In genomic region chrX:47683171-47684145, GRCh38 we compare ENCODE assay signal across 1 cellular context.
TF ChIP-seq lines count a peak whose summit lies in the region.

No MANE protein-coding gene starts in this region.

TF ChIP-seq in K562, 482 proteins besides CTCF, POLR2A, EP300 and RAD21 (continued from another document and continues in another):
- no peak for TF ChIP-seq MXD1 (CRISPR knock-in tag; IDR thresholded peaks at IDR 0.05; ENCODE audit: borderline replicate concordance, poor library complexity, severe bottlenecking)
- no peak; the same call in 1 of the 2 replicates for TF ChIP-seq NBN (IDR thresholded peaks at IDR 0.05; ENCODE audit: low read depth)
- TF ChIP-seq RBM22 (IDR thresholded peaks at IDR 0.05; ENCODE audit: low read depth, low read length, poor library complexity, severe bottlenecking) = no peak
- TF ChIP-seq ZNF589 (CRISPR knock-in tag; IDR thresholded peaks at IDR 0.05; ENCODE audit: low read depth) = no peak
- TF ChIP-seq ESRRB (CRISPR knock-in tag; IDR thresholded peaks at IDR 0.05; ENCODE audit: borderline replicate concordance) = no peak
- TF ChIP-seq, protein P1, sequence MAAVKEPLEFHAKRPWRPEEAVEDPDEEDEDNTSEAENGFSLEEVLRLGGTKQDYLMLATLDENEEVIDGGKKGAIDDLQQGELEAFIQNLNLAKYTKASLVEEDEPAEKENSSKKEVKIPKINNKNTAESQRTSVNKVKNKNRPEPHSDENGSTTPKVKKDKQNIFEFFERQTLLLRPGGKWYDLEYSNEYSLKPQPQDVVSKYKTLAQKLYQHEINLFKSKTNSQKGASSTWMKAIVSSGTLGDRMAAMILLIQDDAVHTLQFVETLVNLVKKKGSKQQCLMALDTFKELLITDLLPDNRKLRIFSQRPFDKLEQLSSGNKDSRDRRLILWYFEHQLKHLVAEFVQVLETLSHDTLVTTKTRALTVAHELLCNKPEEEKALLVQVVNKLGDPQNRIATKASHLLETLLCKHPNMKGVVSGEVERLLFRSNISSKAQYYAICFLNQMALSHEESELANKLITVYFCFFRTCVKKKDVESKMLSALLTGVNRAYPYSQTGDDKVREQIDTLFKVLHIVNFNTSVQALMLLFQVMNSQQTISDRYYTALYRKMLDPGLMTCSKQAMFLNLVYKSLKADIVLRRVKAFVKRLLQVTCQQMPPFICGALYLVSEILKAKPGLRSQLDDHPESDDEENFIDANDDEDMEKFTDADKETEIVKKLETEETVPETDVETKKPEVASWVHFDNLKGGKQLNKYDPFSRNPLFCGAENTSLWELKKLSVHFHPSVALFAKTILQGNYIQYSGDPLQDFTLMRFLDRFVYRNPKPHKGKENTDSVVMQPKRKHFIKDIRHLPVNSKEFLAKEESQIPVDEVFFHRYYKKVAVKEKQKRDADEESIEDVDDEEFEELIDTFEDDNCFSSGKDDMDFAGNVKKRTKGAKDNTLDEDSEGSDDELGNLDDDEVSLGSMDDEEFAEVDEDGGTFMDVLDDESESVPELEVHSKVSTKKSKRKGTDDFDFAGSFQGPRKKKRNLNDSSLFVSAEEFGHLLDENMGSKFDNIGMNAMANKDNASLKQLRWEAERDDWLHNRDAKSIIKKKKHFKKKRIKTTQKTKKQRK (IDR thresholded peaks at IDR 0.05; ENCODE audit: borderline replicate concordance, low read depth, low read length) = no peak
- TF ChIP-seq XRCC3 (IDR thresholded peaks at IDR 0.05) = no peak
- TF ChIP-seq TRIM25 (IDR thresholded peaks at IDR 0.05; ENCODE audit: borderline replicate concordance) = no peak
- TF ChIP-seq, protein P2, sequence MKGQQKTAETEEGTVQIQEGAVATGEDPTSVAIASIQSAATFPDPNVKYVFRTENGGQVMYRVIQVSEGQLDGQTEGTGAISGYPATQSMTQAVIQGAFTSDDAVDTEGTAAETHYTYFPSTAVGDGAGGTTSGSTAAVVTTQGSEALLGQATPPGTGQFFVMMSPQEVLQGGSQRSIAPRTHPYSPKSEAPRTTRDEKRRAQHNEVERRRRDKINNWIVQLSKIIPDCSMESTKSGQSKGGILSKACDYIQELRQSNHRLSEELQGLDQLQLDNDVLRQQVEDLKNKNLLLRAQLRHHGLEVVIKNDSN (CRISPR knock-in tag; IDR thresholded peaks at IDR 0.05) = no peak
- TF ChIP-seq ZNF584 (CRISPR knock-in tag; IDR thresholded peaks at IDR 0.05; ENCODE audit: low read depth) = peak; percentile 33; the same call in 1 of the 2 replicates
- TF ChIP-seq HMG20B (CRISPR knock-in tag; IDR thresholded peaks at IDR 0.05) = no peak
- no peak for TF ChIP-seq ZBTB1 (CRISPR knock-in tag; IDR thresholded peaks at IDR 0.05; ENCODE audit: borderline replicate concordance, low read depth)
- TF ChIP-seq ARID2 (IDR thresholded peaks at IDR 0.05) = no peak
- TF ChIP-seq TAF7 (tag; IDR thresholded peaks at IDR 0.05) = no peak
- TF ChIP-seq, protein P3, sequence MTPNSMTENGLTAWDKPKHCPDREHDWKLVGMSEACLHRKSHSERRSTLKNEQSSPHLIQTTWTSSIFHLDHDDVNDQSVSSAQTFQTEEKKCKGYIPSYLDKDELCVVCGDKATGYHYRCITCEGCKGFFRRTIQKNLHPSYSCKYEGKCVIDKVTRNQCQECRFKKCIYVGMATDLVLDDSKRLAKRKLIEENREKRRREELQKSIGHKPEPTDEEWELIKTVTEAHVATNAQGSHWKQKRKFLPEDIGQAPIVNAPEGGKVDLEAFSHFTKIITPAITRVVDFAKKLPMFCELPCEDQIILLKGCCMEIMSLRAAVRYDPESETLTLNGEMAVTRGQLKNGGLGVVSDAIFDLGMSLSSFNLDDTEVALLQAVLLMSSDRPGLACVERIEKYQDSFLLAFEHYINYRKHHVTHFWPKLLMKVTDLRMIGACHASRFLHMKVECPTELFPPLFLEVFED (CRISPR knock-in tag; conservative IDR thresholded peaks at IDR 0.05) = no peak
- TF ChIP-seq TAF15 (IDR thresholded peaks at IDR 0.05; ENCODE audit: low read depth, low read length) = no peak
- no peak for TF ChIP-seq HSF4 (CRISPR knock-in tag; IDR thresholded peaks at IDR 0.05; ENCODE audit: borderline replicate concordance)
- TF ChIP-seq NR4A1 (CRISPR knock-in tag; IDR thresholded peaks at IDR 0.05) = no peak
- peak; percentile 68; the same call in 1 of the 2 replicates for TF ChIP-seq NR4A1 (tag; IDR thresholded peaks at IDR 0.05)
- no peak for TF ChIP-seq ZNF764 (CRISPR knock-in tag; IDR thresholded peaks at IDR 0.05; ENCODE audit: low read depth)
- TF ChIP-seq SAFB2 (IDR thresholded peaks at IDR 0.05; ENCODE audit: borderline replicate concordance, low read depth, low read length, severe bottlenecking) = no peak
- TF ChIP-seq ZBTB7A (IDR thresholded peaks at IDR 0.05; ENCODE audit: borderline replicate concordance, control insufficient read depth, low read depth, low read length) = peak; percentile 85
- TF ChIP-seq NCOA4 (IDR thresholded peaks at IDR 0.05; ENCODE audit: partially characterized antibody) = no peak
- no peak for TF ChIP-seq FOXA1 (IDR thresholded peaks at IDR 0.05; ENCODE audit: borderline replicate concordance)
- no peak for TF ChIP-seq ZNF644 (tag; IDR thresholded peaks at IDR 0.05; ENCODE audit: low read depth)
- no peak for TF ChIP-seq ZNF140 (CRISPR knock-in tag; IDR thresholded peaks at IDR 0.05)
- TF ChIP-seq KHSRP (IDR thresholded peaks at IDR 0.05) = peak; percentile 51; the same call in 1 of the 2 replicates
- peak in 1 of 2 experiments; percentile 68; a peak in 1 of 3 replicates for TF ChIP-seq CBX3 (IDR thresholded peaks at IDR 0.05; ENCODE audit: borderline replicate concordance in 1 of 2, low read length in 2 of 2)
- TF ChIP-seq E2F1 (CRISPR knock-in tag; IDR thresholded peaks at IDR 0.05) = no peak
- no peak for TF ChIP-seq TEAD2 (tag; IDR thresholded peaks at IDR 0.05)
- no peak for TF ChIP-seq IRF2 (CRISPR knock-in tag; IDR thresholded peaks at IDR 0.05)
- TF ChIP-seq JUNB (CRISPR knock-in tag; conservative IDR thresholded peaks at IDR 0.05) = no peak
- TF ChIP-seq, protein P4, sequence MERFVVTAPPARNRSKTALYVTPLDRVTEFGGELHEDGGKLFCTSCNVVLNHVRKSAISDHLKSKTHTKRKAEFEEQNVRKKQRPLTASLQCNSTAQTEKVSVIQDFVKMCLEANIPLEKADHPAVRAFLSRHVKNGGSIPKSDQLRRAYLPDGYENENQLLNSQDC (CRISPR knock-in tag; IDR thresholded peaks at IDR 0.05) = no peak
- no peak for TF ChIP-seq NFATC3 (IDR thresholded peaks at IDR 0.05)
- no peak for TF ChIP-seq ZBTB17 (CRISPR knock-in tag; IDR thresholded peaks at IDR 0.05)
- no peak for TF ChIP-seq CHD1 (IDR thresholded peaks at IDR 0.05; ENCODE audit: low read length)
- no peak for TF ChIP-seq NR3C1 (CRISPR knock-in tag; IDR thresholded peaks at IDR 0.05)
- TF ChIP-seq FOXK2 (conservative IDR thresholded peaks at IDR 0.05 in 1 of 2, IDR thresholded peaks at IDR 0.05 in 1 of 2; ENCODE audit: low read depth in 2 of 2) = no peak
- no peak for TF ChIP-seq SMARCA5 (IDR thresholded peaks at IDR 0.05)
- no peak for TF ChIP-seq SIX5 (IDR thresholded peaks at IDR 0.05; ENCODE audit: borderline replicate concordance in 1 of 2, insufficient read depth in 1 of 2, low read depth in 1 of 2, low read length in 2 of 2)
- no peak for TF ChIP-seq RBM39 (optimal IDR thresholded peaks at IDR 0.05; ENCODE audit: low read depth, low read length)
- peak; percentile 59; the same call in 1 of the 2 replicates for TF ChIP-seq RUNX1 (IDR thresholded peaks at IDR 0.05; ENCODE audit: low read depth)
- no peak for TF ChIP-seq SP2 (IDR thresholded peaks at IDR 0.05; ENCODE audit: extremely low read depth, low read depth, low read length, poor library complexity, severe bottlenecking)
- peak; percentile 85 for TF ChIP-seq NCOA1 (IDR thresholded peaks at IDR 0.05; ENCODE audit: low read depth)
- TF ChIP-seq, protein P5, sequence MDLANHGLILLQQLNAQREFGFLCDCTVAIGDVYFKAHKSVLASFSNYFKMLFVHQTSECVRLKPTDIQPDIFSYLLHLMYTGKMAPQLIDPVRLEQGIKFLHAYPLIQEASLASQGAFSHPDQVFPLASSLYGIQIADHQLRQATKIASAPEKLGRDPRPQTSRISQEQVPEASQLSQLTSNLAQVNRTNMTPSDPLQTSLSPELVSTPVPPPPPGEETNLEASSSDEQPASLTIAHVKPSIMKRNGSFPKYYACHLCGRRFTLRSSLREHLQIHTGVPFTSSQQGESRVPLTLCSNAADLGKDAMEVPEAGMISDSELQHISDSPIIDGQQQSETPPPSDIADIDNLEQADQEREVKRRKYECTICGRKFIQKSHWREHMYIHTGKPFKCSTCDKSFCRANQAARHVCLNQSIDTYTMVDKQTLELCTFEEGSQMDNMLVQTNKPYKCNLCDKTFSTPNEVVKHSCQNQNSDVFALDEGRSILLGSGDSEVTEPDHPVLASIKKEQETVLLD (IDR thresholded peaks at IDR 0.05) = peak; percentile 75
- no peak for TF ChIP-seq HCFC1 (IDR thresholded peaks at IDR 0.05; ENCODE audit: low read depth, low read length)
- 0 out of 2 replicates have a peak, but pooled peaks have one; percentile 65 for TF ChIP-seq ZBED1 (IDR thresholded peaks at IDR 0.05)
- no peak for TF ChIP-seq WHSC1 (IDR thresholded peaks at IDR 0.05; ENCODE audit: low read length)
- TF ChIP-seq ZNF518B (CRISPR knock-in tag; IDR thresholded peaks at IDR 0.05) = no peak
- TF ChIP-seq ZNF316 (IDR thresholded peaks at IDR 0.05) = 0 out of 2 replicates have a peak, but pooled peaks have one; percentile 2
- no peak for TF ChIP-seq ATF2 (CRISPR knock-in tag; IDR thresholded peaks at IDR 0.05)
- no peak for TF ChIP-seq KLF6 (CRISPR knock-in tag; IDR thresholded peaks at IDR 0.05; ENCODE audit: borderline replicate concordance)
- TF ChIP-seq ZNF253 (CRISPR knock-in tag; conservative IDR thresholded peaks at IDR 0.05) = no peak
- TF ChIP-seq ERF (CRISPR knock-in tag; IDR thresholded peaks at IDR 0.05) = no peak
- TF ChIP-seq TRIM24 (IDR thresholded peaks at IDR 0.05) = peak; percentile 98
- peak; percentile 45 to 64; a peak in 3 of 4 replicates for TF ChIP-seq NRF1 (conservative IDR thresholded peaks at IDR 0.05 in 1 of 2, IDR thresholded peaks at IDR 0.05 in 1 of 2)
